ENCODE assay signal across 24 cellular contexts in genomic region chrX:98405376-98405775, GRCh38.
A peak's percentile ranks its signal among the peaks of the same experiment; 100 is the strongest.
DNase-seq lines count a peak whose midpoint lies in the region; ATAC-seq, FAIRE-seq and TF ChIP-seq lines count a peak whose summit lies in the region.
"Had no signal": no experiment of that assay in that cellular context is flagged by ENCODE, and none has a peak within 500 bp of the region (broad histone marks: within the 10 kb centered on the region; RNA-seq: fewer than 3 reads in every experiment).

No MANE protein-coding gene starts in this region.

- H3K79me2 ChIP-seq in astrocyte (ENCODE audit: insufficient read depth, low read length), result no peaks in the 10 kb centered on the region

- no peaks in the 10 kb centered on the region for H4K20me1 ChIP-seq in astrocyte (ENCODE audit: insufficient read depth, low read length)

- peaks cover 7% of the 10 kb centered on the region for H3K4me1 Mint-ChIP-seq in astrocyte (ENCODE audit: low read depth, unreplicated experiment)
- H3K4me1 Mint-ChIP-seq in naive thymus-derived CD4-positive, alpha-beta T cell, result no peaks in the 10 kb centered on the region
- no peaks in the 10 kb centered on the region for H3K4me1 Mint-ChIP-seq in effector memory CD8-positive, alpha-beta T cell (ENCODE audit: low read depth in 2 of 2)
- H3K4me1 Mint-ChIP-seq: CD14-positive monocyte, nephron had no signal

- TF ChIP-seq CTCF in astrocyte (IDR thresholded peaks at IDR 0.05; ENCODE audit: insufficient read depth, low read depth, low read length) (no peak), left lung (IDR thresholded peaks at IDR 0.05) (no peak)

- peak; percentile 16 for DNase-seq in EL
- peak; percentile 87 for DNase-seq in NCI-H1105 treated with DMSO at 0.1 percent for 48 hours (lab: John Stamatoyannopoulos, UW)
- peak; percentile 22 for DNase-seq in astrocyte (ENCODE audit: low read depth)
- no peak for DNase-seq in left lung
- no peak for DNase-seq in naive thymus-derived CD4-positive, alpha-beta T cell
- no peak for DNase-seq in effector memory CD8-positive, alpha-beta T cell
- DNase-seq: activated CD8-positive, alpha-beta T cell treated with anti-CD3 and anti-CD28 coated beads for 36 hours; activated effector memory CD4-positive, alpha-beta T cell treated with anti-CD3 and anti-CD28 coated beads, Interleukin-2, amount 50 U/mL, for 16 hours; effector memory CD4-positive, alpha-beta T cell; esophagus squamous epithelium; hippocampal formation; NCI-H146; NCI-H2171 treated with DMSO at 0.1 percent for 48 hours; pancreas; SHP77 treated with DMSO at 0.1 percent for 48 hours; stimulated activated CD4-positive, alpha-beta T cell treated with anti-CD3 and anti-CD28 coated beads, Interleukin-15, amount 100 ng/mL, for 24 hours; stimulated activated naive CD8-positive, alpha-beta T cell treated with anti-CD3 and anti-CD28 coated beads, Interleukin-15, Interleukin-2, amounts not matched to agents 100 U/mL and 50 U/mL, for 24 hours had no signal

- H3K4me2 ChIP-seq in astrocyte (ENCODE audit: low read length), result no peak overlapping the region

- no peak overlapping the region for H3K9ac ChIP-seq in astrocyte (ENCODE audit: low read length)

- H3K27ac Mint-ChIP-seq in astrocyte (ENCODE audit: unreplicated experiment), result no peak overlapping the region
- H3K27ac Mint-ChIP-seq in naive thymus-derived CD4-positive, alpha-beta T cell, result no peak overlapping the region
- H3K27ac Mint-ChIP-seq in effector memory CD8-positive, alpha-beta T cell, result no peak overlapping the region
- H3K27ac Mint-ChIP-seq: activated CD8-positive, alpha-beta T cell treated with anti-CD3 and anti-CD28 coated beads for 36 hours; brain; CD14-positive monocyte; nephron had no signal

- H3K4me3 Mint-ChIP-seq in astrocyte (ENCODE audit: unreplicated experiment), result no peak overlapping the region
- no peak overlapping the region for H3K4me3 Mint-ChIP-seq in naive thymus-derived CD4-positive, alpha-beta T cell
- no peak overlapping the region for H3K4me3 Mint-ChIP-seq in effector memory CD8-positive, alpha-beta T cell
- H3K4me3 Mint-ChIP-seq: activated CD8-positive, alpha-beta T cell treated with anti-CD3 and anti-CD28 coated beads for 36 hours; brain; CD14-positive monocyte; nephron had no signal

- no peaks in the 10 kb centered on the region for H3K4me1 ChIP-seq in astrocyte (ENCODE audit: insufficient read depth, low read length)
- H3K4me1 ChIP-seq in left lung, result no peaks in the 10 kb centered on the region
- no peaks in the 10 kb centered on the region for H3K4me1 ChIP-seq in naive thymus-derived CD4-positive, alpha-beta T cell (ENCODE audit: control insufficient read depth in 2 of 2, insufficient read depth in 2 of 2, low read length in 2 of 2)
- H3K4me1 ChIP-seq: gastroesophageal sphincter, pancreas had no signal

- intact Hi-C loops in left lung (cut with DNase I), result no loop called here
- intact Hi-C loops in naive thymus-derived CD4-positive, alpha-beta T cell (cut with micrococcal nuclease), result no loop called here

- CTCF ChIA-PET in naive thymus-derived CD4-positive, alpha-beta T cell (lab: Charles Lee), result no interaction called here

- H3K27ac ChIP-seq in astrocyte (ENCODE audit: low read depth, low read length) (no peak overlapping the region), left lung (no peak overlapping the region)
- H3K27ac ChIP-seq in naive thymus-derived CD4-positive, alpha-beta T cell (ENCODE audit: low read depth, low read length), result no peak overlapping the region
- H3K27ac ChIP-seq: esophagus squamous epithelium, gastroesophageal sphincter, pancreas had no signal

- no peak overlapping the region for H2AFZ ChIP-seq in astrocyte (ENCODE audit: low read depth, low read length)

- no peaks in the 10 kb centered on the region for H3K27me3 ChIP-seq in astrocyte (ENCODE audit: insufficient read depth, low read length)
- H3K27me3 ChIP-seq in left lung, result no peaks in the 10 kb centered on the region
- H3K27me3 ChIP-seq in naive thymus-derived CD4-positive, alpha-beta T cell (ENCODE audit: control insufficient read depth in 2 of 2, insufficient read depth in 2 of 2, low read length in 2 of 2), result no peaks in the 10 kb centered on the region
- H3K27me3 ChIP-seq: esophagus squamous epithelium, gastroesophageal sphincter had no signal

- ATAC-seq in left lung (peak; percentile 47), HG02852 (IDR thresholded peaks at IDR 0.05; ENCODE audit: unreplicated experiment) (no peak)
- ATAC-seq in naive thymus-derived CD4-positive, alpha-beta T cell, result no peak
- no peak for ATAC-seq in effector memory CD8-positive, alpha-beta T cell (replicated peaks)
- ATAC-seq: activated CD8-positive, alpha-beta T cell treated with anti-CD3 and anti-CD28 coated beads for 36 hours; gastroesophageal sphincter; K562; stimulated activated naive CD8-positive, alpha-beta T cell treated with anti-CD3 and anti-CD28 coated beads, Interleukin-15, Interleukin-2, amounts not matched to agents 100 U/mL and 50 U/mL, for 24 hours had no signal

- peak; percentile 96 for FAIRE-seq in astrocyte (lab: Jason Lieb, UNC)
- FAIRE-seq: G401.6, K562, pancreas had no signal

- H3K9me3 Mint-ChIP-seq in astrocyte (ENCODE audit: unreplicated experiment), result no peaks in the 10 kb centered on the region
- peaks cover 0 to 4% (median 0%) of the 10 kb centered on the region in 11 donors for H3K9me3 Mint-ChIP-seq in naive thymus-derived CD4-positive, alpha-beta T cell
- peaks cover 0 to 1% of the 10 kb centered on the region in 2 donors for H3K9me3 Mint-ChIP-seq in effector memory CD8-positive, alpha-beta T cell

- no peaks in the 10 kb centered on the region for H3K36me3 ChIP-seq in astrocyte (ENCODE audit: insufficient read depth, low read length)
- no peaks in the 10 kb centered on the region for H3K36me3 ChIP-seq in left lung
- H3K36me3 ChIP-seq in naive thymus-derived CD4-positive, alpha-beta T cell (ENCODE audit: control insufficient read depth in 2 of 3, insufficient read depth in 3 of 3, low read length in 3 of 3), result no peaks in the 10 kb centered on the region
- H3K36me3 ChIP-seq: esophagus squamous epithelium, gastroesophageal sphincter, pancreas had no signal

- POLR2A ChIA-PET in naive thymus-derived CD4-positive, alpha-beta T cell (lab: Charles Lee), result no interaction called here

- no peak overlapping the region for H3K4me3 ChIP-seq in astrocyte (ENCODE audit: insufficient read depth, low read depth, low read length)
- no peak overlapping the region for H3K4me3 ChIP-seq in left lung
- no peak overlapping the region for H3K4me3 ChIP-seq in naive thymus-derived CD4-positive, alpha-beta T cell (ENCODE audit: low read length)
- H3K4me3 ChIP-seq: esophagus squamous epithelium, gastroesophageal sphincter, K562, pancreas had no signal

- H3K27me3 Mint-ChIP-seq in astrocyte (ENCODE audit: low read depth, unreplicated experiment), result no peaks in the 10 kb centered on the region
- peaks cover 0 to 3% (median 0%) of the 10 kb centered on the region in 5 donors for H3K27me3 Mint-ChIP-seq in naive thymus-derived CD4-positive, alpha-beta T cell
- no peaks in the 10 kb centered on the region for H3K27me3 Mint-ChIP-seq in effector memory CD8-positive, alpha-beta T cell
- H3K27me3 Mint-ChIP-seq: activated CD8-positive, alpha-beta T cell treated with anti-CD3 and anti-CD28 coated beads for 36 hours had no signal

- no peaks in the 10 kb centered on the region for H3K9me3 ChIP-seq in astrocyte (ENCODE audit: insufficient read depth, low read depth, low read length)
- H3K9me3 ChIP-seq in left lung, result peaks cover 0 to 4% of the 10 kb centered on the region in 2 donors
- no peaks in the 10 kb centered on the region for H3K9me3 ChIP-seq in naive thymus-derived CD4-positive, alpha-beta T cell (ENCODE audit: control insufficient read depth in 2 of 3, low read length in 3 of 3)
- H3K9me3 ChIP-seq: esophagus squamous epithelium, gastroesophageal sphincter, pancreas had no signal

- H3K36me3 Mint-ChIP-seq in astrocyte (ENCODE audit: low read depth, unreplicated experiment), result no peaks in the 10 kb centered on the region
- no peaks in the 10 kb centered on the region for H3K36me3 Mint-ChIP-seq in naive thymus-derived CD4-positive, alpha-beta T cell
- H3K36me3 Mint-ChIP-seq in effector memory CD8-positive, alpha-beta T cell (ENCODE audit: insufficient read depth), result peaks cover 3% of the 10 kb centered on the region
- H3K36me3 Mint-ChIP-seq: brain, CD14-positive monocyte had no signal

Comparison
In these comparisons a context has a peak if more than half of its experiments do, and no peak if none do; other contexts are left out.
1. DNase-seq: peak in EL (single experiment), NCI-H1105 treated with DMSO at 0.1 percent for 48 hours (single experiment) and astrocyte (single experiment); none in left lung (0 of 2), naive thymus-derived CD4-positive, alpha-beta T cell (0 of 9) and effector memory CD8-positive, alpha-beta T cell (0 of 3).